In the genomic region with DNA sequence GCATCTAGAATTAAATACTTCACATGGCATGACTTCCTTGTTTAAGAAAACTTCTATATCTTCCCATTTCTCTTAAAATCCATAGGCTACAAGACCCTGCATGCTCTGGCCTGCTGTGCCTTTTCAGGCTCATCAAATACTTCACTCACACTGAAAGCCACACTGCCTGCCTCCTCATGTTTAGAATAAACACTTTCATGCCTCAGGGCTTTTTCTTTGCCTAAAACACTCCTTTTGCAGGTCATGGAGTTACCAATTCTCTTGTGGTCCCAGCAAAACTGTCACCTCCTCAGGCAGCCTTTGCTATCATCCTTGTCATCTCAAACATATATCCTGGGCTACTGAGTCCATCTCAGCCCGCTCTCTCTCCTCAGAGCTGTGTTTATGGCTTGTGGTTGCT, we compare ENCODE assay signal across 25 cellular contexts. TPM values are rescaled to one million over a fixed set of nuclear protein-coding genes. Genes with fewer than 3 reads are reported as not detected.
DNase-seq lines count a peak whose midpoint lies in the region; ATAC-seq and TF ChIP-seq lines count a peak whose summit lies in the region.
"Had no signal": no experiment of that assay in that cellular context is flagged by ENCODE, and none has a peak within 500 bp of the region (broad histone marks: within the 10 kb centered on the region; RNA-seq: fewer than 3 reads in every experiment).

No MANE protein-coding gene starts in this region.

- DNase-seq in GM23338 (ENCODE audit: low spot score) (no peak), M059J (ENCODE audit: low read depth) (peak; percentile 91), chondrocyte (ENCODE audit: low spot score) (no peak), osteocyte (ENCODE audit: extremely low spot score, unreplicated experiment) (no peak), Ammon's horn (ENCODE audit: low spot score) (no peak), pons (ENCODE audit: low spot score) (no peak)
- no peak for DNase-seq in activated naive CD4-positive, alpha-beta T cell treated with anti-CD3 and anti-CD28 coated beads, Interleukin-2, amount 10 ng/mL, durations not matched to agents 7 days and 5 days
- DNase-seq: activated CD4-positive, alpha-beta T cell treated with anti-CD3 and anti-CD28 coated beads, Interleukin-2, amount 10 ng/mL, durations not matched to agents 24 days and 14 days; activated gamma-delta T cell treated with Interleukin-2 at 50 U/mL for 16 hours; activated T-cell treated with anti-CD3 and anti-CD28 coated beads, Interleukin-2, amount 50 U/mL, for 24 hours; C1 segment of cervical spinal cord; H7; MG63; NCI-H2029; NCI-H446; NCI-H82; stimulated activated CD4-positive, alpha-beta T cell treated with anti-CD3 and anti-CD28 coated beads, Interleukin-4, amount 100 ng/mL, for 4 hours; stimulated activated naive B cell treated with anti-CD40 and anti-IgM and Interleukin-4, amounts not matched to agents 10 μg/mL and 1 μg/mL and 100 μg/mL, for 72 hours; uterus had no signal

- no peaks in the 10 kb centered on the region for H3K79me2 ChIP-seq in GM23338 (replicated peaks; ENCODE audit: insufficient read depth)

- H3K4me2 ChIP-seq in GM23338: peak overlapping the region; percentile 46; the same call in 1 of the 2 replicates

- peak; percentile 39; the same call in 2 of the 3 replicates for ATAC-seq in GM23338
- ATAC-seq in activated CD4-positive, CD25-positive, alpha-beta regulatory T cell treated with anti-CD3 and anti-CD28 coated beads, Interleukin-2, amount 50 U/mL, for 24 hours: no peak
- ATAC-seq: K562; sciatic nerve; stimulated activated naive B cell treated with anti-CD40 and anti-IgM and Interleukin-4, amounts not matched to agents 10 μg/mL and 1 μg/mL and 100 μg/mL, for 72 hours had no signal

- peaks cover 27% of the 10 kb centered on the region for H3K4me1 ChIP-seq in GM23338 (ENCODE audit: insufficient read depth)
- H3K4me1 ChIP-seq: uterus had no signal

- H2AFZ ChIP-seq in GM23338: no peak overlapping the region

- H3K27me3 Mint-ChIP-seq in GM23338 (ENCODE audit: insufficient read depth, low read depth, poor library complexity): peaks cover 5% of the 10 kb centered on the region
- no peaks in the 10 kb centered on the region for H3K27me3 Mint-ChIP-seq in chondrocyte (ENCODE audit: low read depth)
- H3K27me3 Mint-ChIP-seq in osteocyte (ENCODE audit: unreplicated experiment): no peaks in the 10 kb centered on the region
- peaks cover 11% of the 10 kb centered on the region for H3K27me3 Mint-ChIP-seq in activated naive CD4-positive, alpha-beta T cell treated with anti-CD3 and anti-CD28 coated beads, Interleukin-2, amount 10 ng/mL, durations not matched to agents 7 days and 5 days

- H3K27ac ChIP-seq in GM23338 (ENCODE audit: low read depth): peak overlapping the region; percentile 88

- TF ChIP-seq CTCF in GM23338 (conservative IDR thresholded peaks at IDR 0.05; ENCODE audit: low read depth in 2 of 2) (no peak), chondrocyte (IDR thresholded peaks at IDR 0.05) (no peak), osteocyte (IDR thresholded peaks at IDR 0.05) (no peak)

- 0 out of 2 replicates have a peak, but pooled peaks cover 4% of the 10 kb centered on the region for H3K27me3 ChIP-seq in GM23338 (ENCODE audit: insufficient read depth)
- H3K27me3 ChIP-seq: MG63, uterus had no signal

- no peaks in the 10 kb centered on the region for H3K36me3 ChIP-seq in GM23338 (ENCODE audit: insufficient read depth)
- H3K36me3 ChIP-seq: MG63, uterus had no signal

- no peaks in the 10 kb centered on the region for H4K20me1 ChIP-seq in GM23338 (replicated peaks; ENCODE audit: insufficient read depth)

- CTCF ChIA-PET in activated naive CD4-positive, alpha-beta T cell treated with anti-CD3 and anti-CD28 coated beads, Interleukin-2, amount 10 ng/mL, durations not matched to agents 7 days and 5 days (lab: Charles Lee): no interaction called here

- no peaks in the 10 kb centered on the region for H3F3A ChIP-seq in GM23338 (replicated peaks; ENCODE audit: low read depth)

- H3K4me3 Mint-ChIP-seq in GM23338 (no peak overlapping the region), chondrocyte (ENCODE audit: unreplicated experiment) (peak overlapping the region; percentile 7), osteocyte (ENCODE audit: unreplicated experiment) (peak overlapping the region; percentile 16)
- no peak overlapping the region for H3K4me3 Mint-ChIP-seq in activated naive CD4-positive, alpha-beta T cell treated with anti-CD3 and anti-CD28 coated beads, Interleukin-2, amount 10 ng/mL, durations not matched to agents 7 days and 5 days
- H3K4me3 Mint-ChIP-seq: activated CD4-positive, alpha-beta T cell treated with anti-CD3 and anti-CD28 coated beads, Interleukin-2, amount 10 ng/mL, durations not matched to agents 24 days and 14 days; activated T-cell treated with anti-CD3 and anti-CD28 coated beads, Interleukin-2, amount 50 U/mL, for 24 hours; stimulated activated naive B cell treated with anti-CD40 and anti-IgM and Interleukin-4, amounts not matched to agents 10 μg/mL and 1 μg/mL and 100 μg/mL, for 72 hours had no signal

- H3K4me1 Mint-ChIP-seq in GM23338 (peaks cover 28% of the 10 kb centered on the region), chondrocyte (ENCODE audit: low read depth) (peaks cover 91% of the 10 kb centered on the region), osteocyte (ENCODE audit: unreplicated experiment) (peaks cover 88% of the 10 kb centered on the region)
- no peaks in the 10 kb centered on the region for H3K4me1 Mint-ChIP-seq in activated naive CD4-positive, alpha-beta T cell treated with anti-CD3 and anti-CD28 coated beads, Interleukin-2, amount 10 ng/mL, durations not matched to agents 7 days and 5 days
- H3K4me1 Mint-ChIP-seq: activated CD4-positive, alpha-beta T cell treated with anti-CD3 and anti-CD28 coated beads, Interleukin-2, amount 10 ng/mL, durations not matched to agents 24 days and 14 days had no signal

- no peaks in the 10 kb centered on the region for H3K9me3 Mint-ChIP-seq in GM23338
- H3K9me3 Mint-ChIP-seq in chondrocyte (ENCODE audit: low read depth): no peaks in the 10 kb centered on the region
- H3K9me3 Mint-ChIP-seq in osteocyte (ENCODE audit: unreplicated experiment): no peaks in the 10 kb centered on the region
- H3K9me3 Mint-ChIP-seq in activated naive CD4-positive, alpha-beta T cell treated with anti-CD3 and anti-CD28 coated beads, Interleukin-2, amount 10 ng/mL, durations not matched to agents 7 days and 5 days: no peaks in the 10 kb centered on the region
- H3K9me3 Mint-ChIP-seq: activated CD4-positive, alpha-beta T cell treated with anti-CD3 and anti-CD28 coated beads, Interleukin-2, amount 10 ng/mL, durations not matched to agents 24 days and 14 days; activated T-cell treated with anti-CD3 and anti-CD28 coated beads, Interleukin-2, amount 50 U/mL, for 24 hours; stimulated activated naive B cell treated with anti-CD40 and anti-IgM and Interleukin-4, amounts not matched to agents 10 μg/mL and 1 μg/mL and 100 μg/mL, for 72 hours had no signal

- no peaks in the 10 kb centered on the region for H3K9me2 ChIP-seq in GM23338 (ENCODE audit: insufficient read depth)

- H3K36me3 Mint-ChIP-seq in GM23338 (ENCODE audit: low read depth) (no peaks in the 10 kb centered on the region), chondrocyte (ENCODE audit: low read depth) (peaks cover 2% of the 10 kb centered on the region), osteocyte (ENCODE audit: unreplicated experiment) (peaks cover 37% of the 10 kb centered on the region)
- no peaks in the 10 kb centered on the region for H3K36me3 Mint-ChIP-seq in activated naive CD4-positive, alpha-beta T cell treated with anti-CD3 and anti-CD28 coated beads, Interleukin-2, amount 10 ng/mL, durations not matched to agents 7 days and 5 days
- H3K36me3 Mint-ChIP-seq: stimulated activated naive B cell treated with anti-CD40 and anti-IgM and Interleukin-4, amounts not matched to agents 10 μg/mL and 1 μg/mL and 100 μg/mL, for 72 hours had no signal

- H3K4me3 ChIP-seq in GM23338: no peak overlapping the region
- H3K4me3 ChIP-seq: K562, MG63, SK-N-MC, uterus had no signal

- H3K27ac Mint-ChIP-seq in GM23338 (peak overlapping the region; percentile 25; the same call in 1 of the 2 replicates), chondrocyte (ENCODE audit: unreplicated experiment) (peak overlapping the region; percentile 45), osteocyte (ENCODE audit: unreplicated experiment) (peak overlapping the region; percentile 87)
- no peak overlapping the region for H3K27ac Mint-ChIP-seq in activated naive CD4-positive, alpha-beta T cell treated with anti-CD3 and anti-CD28 coated beads, Interleukin-2, amount 10 ng/mL, durations not matched to agents 7 days and 5 days
- H3K27ac Mint-ChIP-seq: activated CD4-positive, alpha-beta T cell treated with anti-CD3 and anti-CD28 coated beads, Interleukin-2, amount 10 ng/mL, durations not matched to agents 24 days and 14 days; activated T-cell treated with anti-CD3 and anti-CD28 coated beads, Interleukin-2, amount 50 U/mL, for 24 hours; stimulated activated naive B cell treated with anti-CD40 and anti-IgM and Interleukin-4, amounts not matched to agents 10 μg/mL and 1 μg/mL and 100 μg/mL, for 72 hours had no signal

TF ChIP-seq in GM23338, 12 proteins besides CTCF, POLR2A, EP300 and RAD21 (continues in another document):
- TF ChIP-seq CREB1 (CRISPR knock-in tag; IDR thresholded peaks at IDR 0.05; ENCODE audit: low read depth): no peak

RNA-seq across cellular contexts. Expression of a gene that starts 5.5 kb away (rescaled TPM):
- total RNA-seq in GM23338 (2014; rRNA removed; shearing (Covaris generic)): 2.4 and 4.1 TPM in 2 replicates
- 4.5 and 6.1 TPM in 2 replicates for polyA plus RNA-seq in GM23338 (2016; fragmentation: Nextera tagmentation; extraction: Ambion mirVana)
- 3.9 and 5.8 TPM in 2 replicates for total RNA-seq in M059J (2014; rRNA removed; shearing (Covaris generic))
- total RNA-seq in chondrocyte (29.3 to 47.9 TPM (median 31.8 TPM) in 3 replicates), osteocyte (118 and 123 TPM in 2 replicates)
- total RNA-seq: activated CD4-positive, alpha-beta T cell treated with anti-CD3 and anti-CD28 coated beads, Interleukin-2, amount 10 ng/mL, durations not matched to agents 24 days and 14 days; Daoy; T-helper 2 cell treated with Interferon-gamma antibody and Interleukin-4, amounts not matched to agents 100 ng/mL and 5 ng/mL, for 36 hours had no signal

Comparison
In these comparisons a context has a peak if more than half of its experiments do, and no peak if none do; other contexts are left out.
1. H3K4me3 Mint-ChIP-seq: peak in chondrocyte (single experiment) and osteocyte (single experiment); none in GM23338 (single experiment) and activated naive CD4-positive, alpha-beta T cell treated with anti-CD3 and anti-CD28 coated beads, Interleukin-2, amount 10 ng/mL, durations not matched to agents 7 days and 5 days (single experiment).